9 cellular contexts compared by ENCODE assay signal in the genomic region with DNA sequence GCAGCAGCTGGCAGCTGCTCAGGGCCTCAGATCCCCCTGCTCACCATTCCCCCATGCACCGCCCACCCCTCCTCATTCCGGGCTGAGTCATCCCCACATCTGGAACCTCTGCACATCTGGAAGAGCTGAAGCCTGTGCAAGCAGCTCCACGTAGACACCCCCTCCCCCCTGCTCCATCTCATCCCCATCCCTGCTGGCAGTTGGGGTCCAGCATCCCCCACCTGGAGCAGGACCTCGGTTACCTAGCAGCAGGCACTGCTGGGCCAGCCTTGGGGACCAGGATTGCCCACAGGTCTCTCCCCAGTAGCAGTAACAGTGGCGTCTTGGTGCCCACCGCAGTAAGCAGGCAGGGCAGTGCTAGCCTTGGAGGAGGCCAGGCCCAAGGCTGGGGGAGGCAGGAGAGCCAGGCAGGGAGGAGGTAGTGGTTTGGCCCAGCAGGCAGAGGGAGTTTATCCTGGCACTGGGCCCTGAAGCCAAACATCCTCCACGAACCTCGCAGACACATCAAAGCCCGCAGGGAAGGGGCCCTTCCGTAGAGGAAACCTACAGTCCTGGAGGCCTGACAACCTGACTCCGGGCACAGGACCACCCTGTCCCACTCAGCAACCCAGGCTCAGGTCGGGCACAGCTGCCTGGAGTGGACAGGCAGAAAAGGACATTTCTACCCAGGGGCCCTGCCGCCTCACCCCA. TPM values are rescaled to one million over a fixed set of nuclear protein-coding genes. Genes with fewer than 3 reads are reported as not detected.
DNase-seq lines count a peak whose midpoint lies in the region; ATAC-seq and TF ChIP-seq lines count a peak whose summit lies in the region.
"Had no signal": no experiment of that assay in that cellular context is flagged by ENCODE, and none has a peak within 500 bp of the region (broad histone marks: within the 10 kb centered on the region; RNA-seq: fewer than 3 reads in every experiment).

No MANE protein-coding gene starts in this region.

- CTCF ChIA-PET in CD8-positive, alpha-beta memory T cell (lab: Charles Lee), result interaction anchor here (0.9 to 3.3 kb wide), 2 partner anchors 65 to 66 kb away, joined by 3 to 19 read pairs; partner anchors contain the start of gene COL1A1

- ATAC-seq in Right ventricle myocardium inferior, result no peak

- DNase-seq in cardiac septum (ENCODE audit: low spot score) (peak; percentile 74), Right ventricle myocardium inferior (ENCODE audit: missing footprints) (no peak), amniotic epithelial cell (ENCODE audit: low read depth) (peak; percentile 80), kidney tubule cell (ENCODE audit: low spot score) (peak; percentile 47), MM.1S (no peak), NCI-H2171 (lab: John Stamatoyannopoulos, UW) (no peak)
- no peak for DNase-seq in effector CD4-positive, alpha-beta T cell
- DNase-seq in CD8-positive, alpha-beta memory T cell, result no peak

- no peaks in the 10 kb centered on the region for H3F3A ChIP-seq in MM.1S (ENCODE audit: insufficient read depth, low read length)

- TF ChIP-seq CTCF in MM.1S (IDR thresholded peaks at IDR 0.05; ENCODE audit: low read length), result no peak

- H3K79me2 ChIP-seq in MM.1S (ENCODE audit: low read length), result no peaks in the 10 kb centered on the region

- H3K27ac ChIP-seq in MM.1S (ENCODE audit: low read length), result no peak overlapping the region
- no peak overlapping the region for H3K27ac ChIP-seq in CD8-positive, alpha-beta memory T cell (ENCODE audit: low read depth, low read length)

- no peak overlapping the region for H3K4me3 Mint-ChIP-seq in CD8-positive, alpha-beta memory T cell
- H3K4me3 Mint-ChIP-seq: memory B cell had no signal

- H2AFZ ChIP-seq in MM.1S (ENCODE audit: low read length), result no peak overlapping the region

- H3K4me1 ChIP-seq in MM.1S (ENCODE audit: low read length), result no peaks in the 10 kb centered on the region
- H3K4me1 ChIP-seq in CD8-positive, alpha-beta memory T cell (ENCODE audit: insufficient read depth, low read length), result no peaks in the 10 kb centered on the region

- intact Hi-C loops in cardiac septum (cut with DNase I), result no loop called here
- intact Hi-C loops in Right ventricle myocardium inferior (cut with DNase I), result no loop called here

- no peaks in the 10 kb centered on the region for H3K4me1 Mint-ChIP-seq in CD8-positive, alpha-beta memory T cell
- H3K4me1 Mint-ChIP-seq: memory B cell had no signal

- no peak overlapping the region for H3K4me2 ChIP-seq in MM.1S (ENCODE audit: low read depth, low read length)

- H3K27me3 ChIP-seq in MM.1S (replicated peaks; ENCODE audit: insufficient read depth, low read length), result peaks cover 37% of the 10 kb centered on the region
- H3K27me3 ChIP-seq in CD8-positive, alpha-beta memory T cell (ENCODE audit: insufficient read depth, low read length, poor library complexity, severe bottlenecking), result no peaks in the 10 kb centered on the region

- no peak overlapping the region for H3K27ac Mint-ChIP-seq in CD8-positive, alpha-beta memory T cell
- H3K27ac Mint-ChIP-seq: memory B cell had no signal

- H3K27me3 Mint-ChIP-seq in CD8-positive, alpha-beta memory T cell, result peaks cover 5 to 18% of the 10 kb centered on the region in 2 donors

- H3K36me3 Mint-ChIP-seq in CD8-positive, alpha-beta memory T cell, result no peaks in the 10 kb centered on the region
- H3K36me3 Mint-ChIP-seq: memory B cell had no signal

- H3K9me3 ChIP-seq in MM.1S (replicated peaks; ENCODE audit: insufficient read depth, low read length), result no peaks in the 10 kb centered on the region
- no peaks in the 10 kb centered on the region for H3K9me3 ChIP-seq in CD8-positive, alpha-beta memory T cell (ENCODE audit: low read length)

- H3K4me3 ChIP-seq in MM.1S (ENCODE audit: low read length), result no peak overlapping the region
- no peak overlapping the region for H3K4me3 ChIP-seq in CD8-positive, alpha-beta memory T cell (ENCODE audit: low read length)

- H3K9ac ChIP-seq in MM.1S (ENCODE audit: low read length), result no peak overlapping the region

- H3K36me3 ChIP-seq in MM.1S (replicated peaks; ENCODE audit: insufficient read depth, low read length), result no peaks in the 10 kb centered on the region
- no peaks in the 10 kb centered on the region for H3K36me3 ChIP-seq in CD8-positive, alpha-beta memory T cell (ENCODE audit: insufficient read depth, low read length)

- no peaks in the 10 kb centered on the region for H4K20me1 ChIP-seq in MM.1S (ENCODE audit: insufficient read depth, low read length)

- no peaks in the 10 kb centered on the region for H3K9me3 Mint-ChIP-seq in CD8-positive, alpha-beta memory T cell
- H3K9me3 Mint-ChIP-seq: memory B cell had no signal

- no peaks in the 10 kb centered on the region for H3K9me2 ChIP-seq in MM.1S (replicated peaks; ENCODE audit: insufficient read depth, low read length)

- POLR2A ChIA-PET in CD8-positive, alpha-beta memory T cell (lab: Charles Lee), result no interaction called here

RNA-seq across cellular contexts. Expression of gene TMEM92, which starts 7.7 kb away (rescaled TPM):
- total RNA-seq in cardiac septum, result not detected
- total RNA-seq in Right ventricle myocardium inferior, result not detected
- total RNA-seq in CD8-positive, alpha-beta memory T cell, result not detected
- polyA plus RNA-seq in CD8-positive, alpha-beta memory T cell, result not detected

Comparison
In these comparisons a context has a peak if more than half of its experiments do, and no peak if none do; other contexts are left out.
1. DNase-seq: peak in cardiac septum (single experiment), amniotic epithelial cell (single experiment) and kidney tubule cell (single experiment); none in Right ventricle myocardium inferior (single experiment), effector CD4-positive, alpha-beta T cell (single experiment), MM.1S (single experiment), CD8-positive, alpha-beta memory T cell (0 of 5) and NCI-H2171 (single experiment).